Comparison of ENCODE assay signal across 1 cellular context in genomic region chr3:126494831-126495230, GRCh38.
TF ChIP-seq lines count a peak whose summit lies in the region.

No MANE protein-coding gene starts in this region.

TF ChIP-seq in HepG2, 621 proteins besides CTCF, POLR2A, EP300 and RAD21:
- TF ChIP-seq BCLAF1 (IDR thresholded peaks at IDR 0.05) (no peak), RXRA (CRISPR knock-in tag; IDR thresholded peaks at IDR 0.05) (no peak), CENPBD1 (CRISPR knock-in tag; IDR thresholded peaks at IDR 0.05; ENCODE audit: borderline replicate concordance, low read depth) (no peak), ZNF768 (CRISPR knock-in tag; IDR thresholded peaks at IDR 0.05) (peak; percentile 93), GLI4 (CRISPR knock-in tag; IDR thresholded peaks at IDR 0.05; ENCODE audit: borderline replicate concordance) (no peak), TOPORS (CRISPR knock-in tag; IDR thresholded peaks at IDR 0.05) (no peak)
